Comparison of ENCODE assay signal across 11 cellular contexts in the genomic region with DNA sequence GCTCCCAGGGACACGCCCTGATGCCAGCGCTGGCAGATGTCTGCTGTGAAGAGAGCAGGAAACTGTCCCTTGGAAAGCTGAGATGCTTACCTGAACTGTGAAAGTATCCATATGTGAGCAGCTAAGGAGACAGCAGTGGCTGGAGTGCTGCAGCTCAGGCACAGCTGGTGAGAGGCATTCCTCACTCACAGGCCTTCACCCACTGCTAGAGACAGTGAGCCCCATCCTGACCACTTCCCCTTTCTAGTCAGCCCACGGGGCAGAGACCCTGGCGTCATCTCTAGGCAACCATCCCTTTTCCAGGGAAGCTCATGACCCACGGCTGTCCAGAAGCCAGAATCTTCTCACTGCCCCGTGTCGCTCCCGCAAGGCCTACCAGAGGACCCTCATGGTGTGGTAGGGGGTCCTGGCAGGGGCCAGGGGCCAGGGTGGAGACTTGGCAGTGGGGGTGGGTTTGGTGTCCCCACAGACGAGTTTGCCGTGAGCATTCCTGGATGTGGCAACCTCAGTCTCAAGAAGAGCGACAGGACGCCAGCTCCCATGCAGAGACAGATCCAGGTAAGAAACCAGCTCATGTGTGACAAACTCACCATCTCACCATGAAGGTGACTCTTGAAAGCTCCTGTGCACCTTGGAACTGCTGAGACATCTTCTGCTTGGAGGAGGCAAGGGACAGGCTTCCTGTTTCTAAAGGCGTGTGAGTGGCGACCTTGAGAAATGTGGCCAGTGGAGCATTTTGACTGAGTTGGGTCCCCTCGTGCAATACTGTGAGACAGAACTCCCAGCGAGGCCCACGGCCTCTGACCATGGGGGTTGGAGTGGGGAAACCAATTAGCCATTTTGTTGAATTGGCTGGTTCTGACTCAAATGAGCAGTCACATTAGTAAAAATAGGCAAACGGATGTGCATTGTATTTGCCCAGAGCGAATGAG. TPM values are rescaled to one million over a fixed set of nuclear protein-coding genes. Genes with fewer than 3 reads are reported as not detected.
A peak's percentile ranks its signal among the peaks of the same experiment; 100 is the strongest.
DNase-seq lines count a peak whose midpoint lies in the region; ATAC-seq and TF ChIP-seq lines count a peak whose summit lies in the region.
"Had no signal": no experiment of that assay in that cellular context is flagged by ENCODE, and none has a peak within 500 bp of the region (broad histone marks: within the 10 kb centered on the region; RNA-seq: fewer than 3 reads in every experiment).

A gene (minus strand): TSS at position 216 of the 932 bp plus-strand sequence. CDS start 105 bp downstream, at position 111.

- no peak within 1 kb of the TSS for H2BK120ac ChIP-seq in H9 (ENCODE audit: low read depth, low read length, poor library complexity, severe bottlenecking)

- 96 to 100% methylated on average over 1 to 6 of the region's 19 CpGs for WGBS in gastroesophageal sphincter (ENCODE audit: low coverage in 1 of 2), 2 donors
- no CpG with 5 or more reads among the region's 19 CpGs for WGBS in H9 (ENCODE audit: extremely low coverage, insufficient read length, low lambda C conversion rate)
- 86 to 90% (median 89%) methylated on average over 19 of the region's 19 CpGs for WGBS in stomach, 5 donors

- no peaks in the 10 kb centered on the region for H3K9me3 Mint-ChIP-seq in H9

- no peaks in the 10 kb centered on the region for H3K23me2 ChIP-seq in H9 (ENCODE audit: insufficient read length, low read depth, low read length, poor library complexity, severe bottlenecking)

- no peak within 1 kb of the TSS for H3K23ac ChIP-seq in H9 (ENCODE audit: insufficient read length, low read depth, low read length)

- TF ChIP-seq POLR2A in gastroesophageal sphincter (IDR thresholded peaks at IDR 0.05) (no peak), stomach (IDR thresholded peaks at IDR 0.05) (no peak)

- no peaks in the 10 kb centered on the region; a peak in 1 of 7 replicates for H3K36me3 Mint-ChIP-seq in H9 (ENCODE audit: insufficient read depth in 1 of 3, low read depth in 3 of 3)

- no TSS peak for BruUV-seq in A673 (replicated peaks; lab: Mats Ljungman, UMichigan)

- H3K14ac ChIP-seq in H9 (ENCODE audit: insufficient read depth, low read length), result no peak within 1 kb of the TSS; the same call in 1 of the 2 replicates

- H3K27ac Mint-ChIP-seq in H9, result peak within 1 kb of the TSS in 1 of 3 experiments; percentile 71; a peak in 3 of 7 replicates

- peak within 1 kb of the TSS; percentile 97 for H3K27ac ChIP-seq in 22Rv1
- H3K27ac ChIP-seq in gastroesophageal sphincter, result peak within 1 kb of the TSS in 1 of 4 donors; percentile 37
- no peak within 1 kb of the TSS for H3K27ac ChIP-seq in H9 (ENCODE audit: insufficient read length, low read depth, low read length)
- H3K27ac ChIP-seq in A673 (ENCODE audit: low read depth, low read length, poor library complexity, severe bottlenecking), result no peak within 1 kb of the TSS
- H3K27ac ChIP-seq in stomach, result peak within 1 kb of the TSS in 2 of 5 donors; percentile 7 to 48
- H3K27ac ChIP-seq: epithelial cell of prostate had no signal

- peaks cover 2% of the 10 kb centered on the region; the same call in 1 of the 2 replicates for H3K27me3 Mint-ChIP-seq in H9 (ENCODE audit: low read depth)

- no peak within 1 kb of the TSS for H2BK5ac ChIP-seq in H9 (ENCODE audit: insufficient read length, low read length)

- no peak within 1 kb of the TSS for H2BK15ac ChIP-seq in H9 (ENCODE audit: low read depth, low read length)

- no peak within 1 kb of the TSS for H3K18ac ChIP-seq in H9 (ENCODE audit: insufficient read length, low read depth, low read length)

- H3K4me1 ChIP-seq in gastroesophageal sphincter (no peaks in the 10 kb centered on the region), H9 (ENCODE audit: insufficient read depth, low read length) (no peaks in the 10 kb centered on the region), A673 (ENCODE audit: insufficient read depth, low read length, poor library complexity, severe bottlenecking) (no peaks in the 10 kb centered on the region), stomach (peaks cover 0 to 11% (median 3%) of the 10 kb centered on the region in 4 donors)

- no peak within 1 kb of the TSS for H3K56ac ChIP-seq in H9 (ENCODE audit: insufficient read length, low read depth, low read length)

- peak; percentile 48 for ATAC-seq in GM19035 (IDR thresholded peaks at IDR 0.05; ENCODE audit: unreplicated experiment)
- ATAC-seq in HG03442 (IDR thresholded peaks at IDR 0.05; ENCODE audit: unreplicated experiment), result peak; percentile 42
- ATAC-seq in gastroesophageal sphincter, result peak; percentile 61

- H3K79me2 ChIP-seq in H9 (ENCODE audit: insufficient read depth, low read length), result no peaks in the 10 kb centered on the region

- peaks cover 0 to 32% of the 10 kb centered on the region in 2 donors for H3K36me3 ChIP-seq in gastroesophageal sphincter
- H3K36me3 ChIP-seq in A673 (ENCODE audit: insufficient read depth, low read length, poor library complexity, severe bottlenecking), result no peaks in the 10 kb centered on the region
- H3K36me3 ChIP-seq in stomach, result peaks cover 0 to 24% (median 5%) of the 10 kb centered on the region in 4 donors

- CTCF ChIA-PET in A673 (lab: Charles Lee), result no interaction called here

- no peak within 1 kb of the TSS for H2AFZ ChIP-seq in H9 (ENCODE audit: low read length)

- H3K4me3 Mint-ChIP-seq in H9, result no peak within 1 kb of the TSS

- POLR2A ChIA-PET in A673 (lab: Charles Lee; ENCODE audit: low non-redundant PET), result no interaction called here

- H3K79me1 ChIP-seq in H9 (ENCODE audit: insufficient read depth, low read depth, low read length, poor library complexity, severe bottlenecking), result no peaks in the 10 kb centered on the region

- H3K4ac ChIP-seq in H9 (ENCODE audit: low read depth, low read length), result no peak within 1 kb of the TSS

- DNase-seq in H9, result no peak
- DNase-seq in occipital lobe (lab: John Stamatoyannopoulos, UW), result no peak
- no peak for DNase-seq in A673 (ENCODE audit: low spot score)
- DNase-seq in stomach, result no peak
- DNase-seq: activated CD4-positive, CD25-positive, alpha-beta regulatory T cell treated with anti-CD3 and anti-CD28 coated beads, Interleukin-2, amount 50 U/mL, for 72 hours had no signal

- intact Hi-C loops in A673 (cut with micrococcal nuclease; ENCODE audit: unreplicated experiment), result no loop called here
- intact Hi-C loops in stomach (cut with DNase I; ENCODE audit: low total_unique reads), result no loop called here

- no peak within 1 kb of the TSS for H4K91ac ChIP-seq in H9 (ENCODE audit: insufficient read length, low read depth, low read length)

- no peak within 1 kb of the TSS for H4K5ac ChIP-seq in H9 (ENCODE audit: insufficient read length, low read depth, low read length)

- no peak within 1 kb of the TSS for H3K9ac ChIP-seq in H9 (ENCODE audit: extremely low read depth, insufficient read length, low read length)

- TF ChIP-seq EP300 in gastroesophageal sphincter (IDR thresholded peaks at IDR 0.05), result no peak
- no peak for TF ChIP-seq EP300 in stomach (IDR thresholded peaks at IDR 0.05)

- peaks cover 0 to 5% of the 10 kb centered on the region in 2 experiments; a peak in 1 of 4 replicates for H3K4me1 Mint-ChIP-seq in H9

- no peak for TF ChIP-seq CTCF in 22Rv1 (IDR thresholded peaks at IDR 0.05)
- TF ChIP-seq CTCF in gastroesophageal sphincter (IDR thresholded peaks at IDR 0.05), result no peak
- TF ChIP-seq CTCF in H9 (conservative IDR thresholded peaks at IDR 0.05), result no peak
- TF ChIP-seq CTCF in A673 (conservative IDR thresholded peaks at IDR 0.05; ENCODE audit: low read depth, low read length), result no peak
- no peak for TF ChIP-seq CTCF in stomach (IDR thresholded peaks at IDR 0.05)

- H3K4me3 ChIP-seq in gastroesophageal sphincter (peak within 1 kb of the TSS in 1 of 2 donors; percentile 8), A673 (ENCODE audit: low read depth, low read length, poor library complexity, severe bottlenecking) (no peak within 1 kb of the TSS), stomach (peak within 1 kb of the TSS in 2 of 4 donors; percentile 2 to 25)

- no peak within 1 kb of the TSS for H3T11ph ChIP-seq in H9 (ENCODE audit: low read length)

- no peaks in the 10 kb centered on the region for H4K20me1 ChIP-seq in H9 (ENCODE audit: control insufficient read depth, insufficient read depth, insufficient read length)

- H3K27me3 ChIP-seq in gastroesophageal sphincter (no peaks in the 10 kb centered on the region), H9 (ENCODE audit: insufficient read depth, low read length) (no peaks in the 10 kb centered on the region), A673 (replicated peaks; ENCODE audit: insufficient read depth, low read depth, low read length, poor library complexity) (no peaks in the 10 kb centered on the region), stomach (no peaks in the 10 kb centered on the region)

- no peak within 1 kb of the TSS for H2BK20ac ChIP-seq in H9 (ENCODE audit: low read depth, low read length, poor library complexity, severe bottlenecking)

- no peak within 1 kb of the TSS for H4K8ac ChIP-seq in H9 (replicated peaks; ENCODE audit: insufficient read length, low read depth, low read length)

- no peak within 1 kb of the TSS for H3K4me2 ChIP-seq in H9 (ENCODE audit: insufficient read depth, insufficient read length, low read length)

- no peaks in the 10 kb centered on the region for H3K9me3 ChIP-seq in gastroesophageal sphincter
- no peaks in the 10 kb centered on the region for H3K9me3 ChIP-seq in H9 (ENCODE audit: control insufficient read depth, low read depth, low read length)
- H3K9me3 ChIP-seq in A673 (ENCODE audit: low read depth, low read length, poor library complexity, severe bottlenecking), result no peaks in the 10 kb centered on the region
- no peaks in the 10 kb centered on the region for H3K9me3 ChIP-seq in stomach

- no peak within 1 kb of the TSS for H2AK5ac ChIP-seq in H9 (ENCODE audit: insufficient read length, low read length)

- no peak within 1 kb of the TSS for H2BK12ac ChIP-seq in H9 (ENCODE audit: insufficient read length, low read depth, low read length)

RNA-seq across cellular contexts. Expression of the gene that starts here (rescaled TPM):
- total RNA-seq in gastroesophageal sphincter (1 to 10 TPM in 2 of 4 donors, under 1 TPM in 1, not detected in 1; 0.49 to 2.2 (median 1.9) TPM), H9 (2021) (not detected in 2 replicates), occipital lobe (0.16 TPM), A673 (2021) (not detected in 2 replicates), stomach (1 to 10 TPM in 1 of 5 donors, under 1 TPM in 1, not detected in 3; 0.72 to 1.1 TPM)
- 1 to 10 TPM in 1 of 3 donors, under 1 TPM in 1, not detected in 1; 0.62 to 2.1 TPM for polyA plus RNA-seq in stomach
- total RNA-seq: renal cortical epithelial cell had no signal
